In genomic region chr7:99720370-99721128, GRCh38 we compare ENCODE assay signal across 1 cellular context.
TF ChIP-seq lines count a peak whose summit lies in the region.

No MANE protein-coding gene starts in this region.

TF ChIP-seq in K562, 482 proteins besides CTCF, POLR2A, EP300 and RAD21 (continued from another document):
- TF ChIP-seq ZNF778 (CRISPR knock-in tag; IDR thresholded peaks at IDR 0.05) (no peak), CUX1 (CRISPR knock-in tag; IDR thresholded peaks at IDR 0.05) (no peak), ZNF311 (CRISPR knock-in tag; IDR thresholded peaks at IDR 0.05) (no peak), U2AF2 (optimal IDR thresholded peaks at IDR 0.05; ENCODE audit: low read depth, low read length) (no peak), CSDE1 (IDR thresholded peaks at IDR 0.05) (no peak), POU5F1 (IDR thresholded peaks at IDR 0.05; ENCODE audit: borderline replicate concordance, low read depth, low read length, partially characterized antibody) (no peak), PRMT5 (CRISPR knock-in tag; IDR thresholded peaks at IDR 0.05) (no peak), POLR2B (IDR thresholded peaks at IDR 0.05; ENCODE audit: low read depth, partially characterized antibody) (no peak), TBP (optimal IDR thresholded peaks at IDR 0.05; ENCODE audit: low read depth, low read length) (no peak), ZBTB7A (IDR thresholded peaks at IDR 0.05; ENCODE audit: borderline replicate concordance, control insufficient read depth, low read depth, low read length) (no peak), FOXO4 (CRISPR knock-in tag; IDR thresholded peaks at IDR 0.05) (no peak), MCM3 (IDR thresholded peaks at IDR 0.05) (no peak)
